In genomic region chr9:136847827-136848392, GRCh38 we compare ENCODE assay signal across 8 cellular contexts. TPM values are rescaled to one million over a fixed set of nuclear protein-coding genes. Genes with fewer than 3 reads are reported as not detected.
DNase-seq lines count a peak whose midpoint lies in the region; ATAC-seq lines count a peak whose summit lies in the region.

No MANE protein-coding gene starts in this region.

- peak; percentile 80 for DNase-seq in AG20443 (ENCODE audit: low spot score)
- peak; percentile 56 for DNase-seq in H4 (ENCODE audit: low spot score)
- peak; percentile 85 for DNase-seq in NCI-H510A treated with DMSO at 0.1 percent for 48 hours (lab: John Stamatoyannopoulos, UW)
- peak; percentile 68 for DNase-seq in activated CD4-positive, alpha-beta T cell treated with anti-CD3 and anti-CD28 coated beads, Interleukin-2, amount 50 U/mL, for 1 hour
- peak; percentile 61 to 87 for DNase-seq in dermis microvascular lymphatic vessel endothelial cell (ENCODE audit: low read depth in 2 of 2)
- peak; percentile 11 for DNase-seq in medulla oblongata (ENCODE audit: extremely low spot score)
- DNase-seq in stimulated activated CD8-positive, alpha-beta memory T cell treated with anti-CD3 and anti-CD28 coated beads, Interleukin-15, amount 100 ng/mL, for 4 hours (ENCODE audit: low read depth in 2 of 2) = peak; percentile 37

- no peak for ATAC-seq in GM21526 (IDR thresholded peaks at IDR 0.05; ENCODE audit: low FRiP score, unreplicated experiment)

RNA-seq across cellular contexts. Expression of gene PHPT1, which starts 1.3 kb away (rescaled TPM):
- total RNA-seq in H4 (2014; rRNA removed; shearing (Covaris generic)) = 100 and 119 TPM in 2 replicates
- 207 and 242 TPM in 2 replicates for total RNA-seq in dermis microvascular lymphatic vessel endothelial cell

RNA-seq across cellular contexts. Expression of gene MAMDC4, which starts 4.2 kb away (rescaled TPM):
- 0.12 and 0.15 TPM in 2 replicates for total RNA-seq in H4 (2014; rRNA removed; shearing (Covaris generic))
- 0.64 and 1.1 TPM in 2 replicates for total RNA-seq in dermis microvascular lymphatic vessel endothelial cell

RNA-seq across cellular contexts. Expression of gene AJM1, which starts 5.6 kb away (rescaled TPM):
- total RNA-seq in H4 (2014; rRNA removed; shearing (Covaris generic)) = 0.06 and 0.21 TPM in 2 replicates
- total RNA-seq in dermis microvascular lymphatic vessel endothelial cell = 0.51 and 0.89 TPM in 2 replicates

RNA-seq across cellular contexts. Expression of gene EDF1, which starts 18.2 kb away (rescaled TPM):
- total RNA-seq in H4 (2014; rRNA removed; shearing (Covaris generic)) = 458 and 510 TPM in 2 replicates
- total RNA-seq in dermis microvascular lymphatic vessel endothelial cell = 236 and 240 TPM in 2 replicates

RNA-seq across cellular contexts. Expression of gene TRAF2, which starts 38.4 kb away (rescaled TPM):
- total RNA-seq in H4 (2014; rRNA removed; shearing (Covaris generic)) = 8.1 and 11.3 TPM in 2 replicates
- total RNA-seq in dermis microvascular lymphatic vessel endothelial cell = 13.0 and 21.9 TPM in 2 replicates

Comparison
In these comparisons a context has a peak if more than half of its experiments do, and no peak if none do; other contexts are left out.
1. DNase-seq: peak in every context shown above with its lines; median percentile 85 in NCI-H510A treated with DMSO at 0.1 percent for 48 hours; 80 in AG20443; 74 in dermis microvascular lymphatic vessel endothelial cell; 68 in activated CD4-positive, alpha-beta T cell treated with anti-CD3 and anti-CD28 coated beads, Interleukin-2, amount 50 U/mL, for 1 hour; 56 in H4; 37 in stimulated activated CD8-positive, alpha-beta memory T cell treated with anti-CD3 and anti-CD28 coated beads, Interleukin-15, amount 100 ng/mL, for 4 hours; 11 in medulla oblongata.